25 cellular contexts compared by ENCODE assay signal in genomic region chr1:56671542-56671941, GRCh38. TPM values are rescaled to one million over a fixed set of nuclear protein-coding genes. Genes with fewer than 3 reads are reported as not detected.
DNase-seq lines count a peak whose midpoint lies in the region; ATAC-seq and TF ChIP-seq lines count a peak whose summit lies in the region.
"Had no signal": no experiment of that assay in that cellular context is flagged by ENCODE, and none has a peak within 500 bp of the region (broad histone marks: within the 10 kb centered on the region; RNA-seq: fewer than 3 reads in every experiment).

No MANE protein-coding gene starts in this region.

- H3K27ac ChIP-seq in mesenchymal stem cell (ENCODE audit: low read length, poor library complexity, severe bottlenecking) (no peak overlapping the region), gastrocnemius medialis (peak overlapping the region; percentile 5 to 87 (median 84))
- H3K27ac ChIP-seq: BLaER1 had no signal

- 100% methylated on average over 2 of the region's 2 CpGs for WGBS in mesenchymal stem cell

- H2BK15ac ChIP-seq in mesenchymal stem cell (ENCODE audit: low read depth, poor library complexity, severe bottlenecking): no peak overlapping the region

- H3K9me3 ChIP-seq in mesenchymal stem cell (ENCODE audit: control insufficient read depth, low read length): no peaks in the 10 kb centered on the region
- no peaks in the 10 kb centered on the region for H3K9me3 ChIP-seq in gastrocnemius medialis
- H3K9me3 ChIP-seq: BE2C, BLaER1 had no signal

- no peaks in the 10 kb centered on the region for H3K27me3 ChIP-seq in mesenchymal stem cell (ENCODE audit: control insufficient read depth in 1 of 2, insufficient read depth in 1 of 2, low read length in 2 of 2)
- H3K27me3 ChIP-seq in gastrocnemius medialis: no peaks in the 10 kb centered on the region
- H3K27me3 ChIP-seq: BE2C, BLaER1 had no signal

- H3K9ac ChIP-seq in mesenchymal stem cell (ENCODE audit: low read length): no peak overlapping the region
- H3K9ac ChIP-seq: BLaER1 had no signal

- H2BK12ac ChIP-seq in mesenchymal stem cell (ENCODE audit: low read length in 2 of 2): no peak overlapping the region

- H3K4me2 ChIP-seq in mesenchymal stem cell (ENCODE audit: low read length, poor library complexity, severe bottlenecking): no peak overlapping the region
- H3K4me2 ChIP-seq: BLaER1 had no signal

- TF ChIP-seq CTCF in gastrocnemius medialis (IDR thresholded peaks at IDR 0.05 in 4 of 5, conservative IDR thresholded peaks at IDR 0.05 in 1 of 5): no peak

- intact Hi-C loops in left ventricle myocardium superior (cut with micrococcal nuclease): no loop called here
- intact Hi-C loops in cardiac septum (cut with DNase I): no loop called here
- intact Hi-C loops in gastrocnemius medialis (cut with DNase I; ENCODE audit: low total_unique reads): no loop called here

- H3K4ac ChIP-seq in mesenchymal stem cell (ENCODE audit: low read depth in 1 of 2, low read length in 2 of 2): no peak overlapping the region

- H2AFZ ChIP-seq in mesenchymal stem cell (ENCODE audit: low read depth, low read length): no peak overlapping the region

- no peak overlapping the region for H2AK5ac ChIP-seq in mesenchymal stem cell (ENCODE audit: low read length, severe bottlenecking)

- no peak overlapping the region for H4K8ac ChIP-seq in mesenchymal stem cell (ENCODE audit: low read length)

- DNase-seq in left ventricle myocardium superior: no peak
- no peak for DNase-seq in cardiac septum (ENCODE audit: low spot score)
- DNase-seq in mesenchymal stem cell: no peak
- DNase-seq in gastrocnemius medialis: no peak
- no peak for DNase-seq in NCI-H187 treated with DMSO at 0.1 percent for 48 hours (lab: John Stamatoyannopoulos, UW)
- DNase-seq: 8988T; ACHN; BE2C; C1 segment of cervical spinal cord; CD4-positive, alpha-beta memory T cell; CD4-positive, CD25-positive, alpha-beta regulatory T cell; CD8-positive, alpha-beta memory T cell; COR-L47; DMS 273 treated with DMSO at 0.1 percent for 48 hours; DMS153; DMS53; DMS79; DND-41; EL; GDM1 had no signal

- in situ Hi-C loops in gastrocnemius medialis (cut with MboI; ENCODE audit: low sequenced_read_pairs in 4 of 4): no loop called here

- H3K4me3 ChIP-seq in mesenchymal stem cell (ENCODE audit: insufficient read depth in 1 of 2, low read depth in 1 of 2, low read length in 2 of 2) (no peak overlapping the region), gastrocnemius medialis (no peak overlapping the region)
- H3K4me3 ChIP-seq: BLaER1, GM12878 had no signal

- H3K36me3 ChIP-seq in mesenchymal stem cell (ENCODE audit: control insufficient read depth in 1 of 2, insufficient read depth in 2 of 2, low read depth in 1 of 2, low read length in 2 of 2): no peaks in the 10 kb centered on the region
- H3K36me3 ChIP-seq in gastrocnemius medialis: no peaks in the 10 kb centered on the region
- H3K36me3 ChIP-seq: BE2C, BLaER1 had no signal

- H2BK120ac ChIP-seq in mesenchymal stem cell (ENCODE audit: low read depth, low read length): no peak overlapping the region

- peak overlapping the region; percentile 70 for H2BK5ac ChIP-seq in mesenchymal stem cell (ENCODE audit: low read depth, low read length, poor library complexity, severe bottlenecking)

- H3K79me1 ChIP-seq in mesenchymal stem cell (replicated peaks; ENCODE audit: low read length, poor library complexity, severe bottlenecking): peaks cover 15% of the 10 kb centered on the region

- H4K91ac ChIP-seq in mesenchymal stem cell (ENCODE audit: low read length): no peak overlapping the region

- no peak for TF ChIP-seq POLR2A in gastrocnemius medialis (IDR thresholded peaks at IDR 0.05)

- ATAC-seq in left ventricle myocardium superior (peak; percentile 42), gastrocnemius medialis (peak; percentile 51 to 60), GM21619 (IDR thresholded peaks at IDR 0.05; ENCODE audit: unreplicated experiment) (no peak)
- ATAC-seq: GM12878 had no signal

- no peak overlapping the region for H3K18ac ChIP-seq in mesenchymal stem cell (ENCODE audit: low read depth in 1 of 2, low read length in 2 of 2)

- H3K23ac ChIP-seq in mesenchymal stem cell (ENCODE audit: low read length in 2 of 2): no peak overlapping the region

- H3K14ac ChIP-seq in mesenchymal stem cell (ENCODE audit: low read length in 2 of 2): no peak overlapping the region

- H3K4me1 ChIP-seq in mesenchymal stem cell (ENCODE audit: control insufficient read depth, insufficient read depth, low read depth, low read length) (no peaks in the 10 kb centered on the region), gastrocnemius medialis (peaks cover 48 to 52% of the 10 kb centered on the region in 2 donors)
- H3K4me1 ChIP-seq: BE2C, BLaER1 had no signal

RNA-seq across cellular contexts. Expression of gene PRKAA2, which starts 26.4 kb away (rescaled TPM):
- total RNA-seq in left ventricle myocardium superior (88.0 TPM), cardiac septum (143 TPM), gastrocnemius medialis (10 to 100 TPM; 24.6 to 78.6 (median 70.9) TPM)
- 2.5 TPM for polyA plus RNA-seq in mesenchymal stem cell (2013, experiment 1 of 2)
- polyA plus RNA-seq in mesenchymal stem cell (2013, experiment 2 of 2): 2.5 TPM
- total RNA-seq: CD4-positive, alpha-beta memory T cell; CD4-positive, CD25-positive, alpha-beta regulatory T cell; CD8-positive, alpha-beta memory T cell; G401; GM12878 had no signal
- polyA plus RNA-seq: CD14-positive monocyte; CD4-positive, alpha-beta memory T cell; CD4-positive, CD25-positive, alpha-beta regulatory T cell; CD8-positive, alpha-beta memory T cell had no signal
